Comparison of ENCODE assay signal across 22 cellular contexts in the genomic region with DNA sequence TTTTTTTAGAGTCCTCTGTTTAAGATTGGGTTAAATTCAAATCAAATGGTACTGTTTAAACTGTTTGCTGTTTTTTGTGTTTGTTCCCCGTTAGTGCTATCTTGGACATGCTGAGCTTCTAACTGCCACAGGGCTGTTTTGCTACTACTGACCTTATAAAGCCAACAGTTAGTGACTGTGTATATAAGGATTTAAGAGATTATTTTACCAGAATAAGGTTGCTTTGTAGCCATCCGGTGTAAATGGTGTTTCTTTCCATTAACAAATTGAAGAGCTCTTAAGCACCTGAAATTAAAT. TPM values are rescaled to one million over a fixed set of nuclear protein-coding genes. Genes with fewer than 3 reads are reported as not detected.
A peak's percentile ranks its signal among the peaks of the same experiment; 100 is the strongest.
DNase-seq lines count a peak whose midpoint lies in the region; ATAC-seq and TF ChIP-seq lines count a peak whose summit lies in the region.
"Had no signal": no experiment of that assay in that cellular context is flagged by ENCODE, and none has a peak within 500 bp of the region (broad histone marks: within the 10 kb centered on the region; RNA-seq: fewer than 3 reads in every experiment).

No MANE protein-coding gene starts in this region.

- intact Hi-C loops in adrenal gland (cut with DNase I): no loop called here

- H3K27ac ChIP-seq in HUES64 (ENCODE audit: low read depth, low read length) (peak overlapping the region; percentile 62; the same call in 1 of the 2 replicates), VCaP (peak overlapping the region; percentile 18; the same call in 1 of the 2 replicates), iPS-18a (ENCODE audit: low read length) (peak overlapping the region; percentile 52), substantia nigra (ENCODE audit: low read depth, low read length, poor library complexity, severe bottlenecking) (peak overlapping the region; percentile 93), adrenal gland (no peak overlapping the region)
- H3K27ac ChIP-seq: transverse colon had no signal

- H3K9ac ChIP-seq in HUES64 (ENCODE audit: low read depth, low read length) (no peak overlapping the region), iPS-18a (ENCODE audit: low read length) (peak overlapping the region; percentile 72)

- ATAC-seq in HG02840 (IDR thresholded peaks at IDR 0.05; ENCODE audit: low FRiP score, unreplicated experiment): no peak
- ATAC-seq: left colon; stimulated activated naive CD8-positive, alpha-beta T cell treated with anti-CD3 and anti-CD28 coated beads, Interleukin-15, Interleukin-2, amounts not matched to agents 100 U/mL and 50 U/mL, for 24 hours had no signal

- no peaks in the 10 kb centered on the region for H3K27me3 ChIP-seq in HUES64 (ENCODE audit: insufficient read depth, low read length)
- no peaks in the 10 kb centered on the region for H3K27me3 ChIP-seq in iPS-18a (ENCODE audit: control insufficient read depth, insufficient read depth, low read length)
- H3K27me3 ChIP-seq in adrenal gland: no peaks in the 10 kb centered on the region
- H3K27me3 ChIP-seq: transverse colon had no signal

- no peaks in the 10 kb centered on the region for H3K9me3 ChIP-seq in HUES64 (ENCODE audit: insufficient read depth, low read depth, low read length)
- no peaks in the 10 kb centered on the region for H3K9me3 ChIP-seq in iPS-18a (ENCODE audit: control insufficient read depth, low read depth, low read length)
- H3K9me3 ChIP-seq in adrenal gland (replicated peaks in 1 of 3): no peaks in the 10 kb centered on the region
- H3K9me3 ChIP-seq: transverse colon had no signal

- no peak for DNase-seq in substantia nigra (lab: John Stamatoyannopoulos, UW)
- DNase-seq in adrenal gland: no peak
- DNase-seq in NCI-H146 treated with DMSO at 0.1 percent for 48 hours (lab: John Stamatoyannopoulos, UW; ENCODE audit: unreplicated experiment): no peak
- DNase-seq: activated B cell treated with CpG ODN at 0.5 μM for 24 hours; activated CD4-positive, alpha-beta memory T cell treated with anti-CD3 and anti-CD28 coated beads, Interleukin-2, amount 10 ng/mL, durations not matched to agents 7 days and 5 days; activated naive CD4-positive, alpha-beta T cell treated with Interleukin-2 at 50 U/mL for 16 hours; aorta; CD4-positive, alpha-beta memory T cell; cerebellar nuclear complex; effector memory CD4-positive, alpha-beta T cell; left colon; NCI-H1417 treated with DMSO at 0.1 percent for 48 hours; NCI-H2171; NCI-H774; posterior cingulate gyrus; stimulated activated CD4-positive, alpha-beta T cell treated with anti-CD3 and anti-CD28 coated beads, Interleukin-4, amount 100 ng/mL, for 1 hour; stimulated activated naive CD8-positive, alpha-beta T cell treated with anti-CD3 and anti-CD28 coated beads, Interleukin-15, Interleukin-2, amounts not matched to agents 100 U/mL and 50 U/mL, for 24 hours; transverse colon had no signal

- no peak for TF ChIP-seq CTCF in VCaP (conservative IDR thresholded peaks at IDR 0.05)
- no peak for TF ChIP-seq CTCF in adrenal gland (IDR thresholded peaks at IDR 0.05)

- WGBS in HUES64: 55% methylated on average over 1 of the region's 2 CpGs
- WGBS in adrenal gland, 4 donors: 64 to 87% (median 76%) methylated on average over 2 of the region's 2 CpGs

- H3K36me3 ChIP-seq in HUES64 (ENCODE audit: insufficient read depth, low read length): no peaks in the 10 kb centered on the region
- H3K36me3 ChIP-seq in iPS-18a (ENCODE audit: control insufficient read depth, low read depth, low read length): no peaks in the 10 kb centered on the region
- H3K36me3 ChIP-seq in adrenal gland (replicated peaks in 1 of 2): no peaks in the 10 kb centered on the region
- H3K36me3 ChIP-seq: transverse colon had no signal

- no peak for TF ChIP-seq POLR2A in adrenal gland (IDR thresholded peaks at IDR 0.05)

- H3K4me3 ChIP-seq in HUES64 (ENCODE audit: low read length): peak overlapping the region; percentile 48; the same call in 1 of the 2 replicates
- H3K4me3 ChIP-seq in iPS-18a (ENCODE audit: low read length): peak overlapping the region; percentile 75
- no peak overlapping the region for H3K4me3 ChIP-seq in adrenal gland
- H3K4me3 ChIP-seq: transverse colon had no signal

- H3K4me1 ChIP-seq in HUES64 (ENCODE audit: insufficient read depth, low read length) (peaks cover 57% of the 10 kb centered on the region), iPS-18a (ENCODE audit: control insufficient read depth, low read depth, low read length) (peaks cover 58% of the 10 kb centered on the region), adrenal gland (replicated peaks in 1 of 2) (no peaks in the 10 kb centered on the region)

RNA-seq across cellular contexts. Expression of a gene that starts 37.0 kb away (rescaled TPM):
- polyA plus RNA-seq in HUES64 (2013, experiment 1 of 2): 48.9 TPM
- polyA plus RNA-seq in HUES64 (2013, experiment 2 of 2): 49.6 TPM
- total RNA-seq in adrenal gland: 1 to 10 TPM; 5.4 to 9.7 (median 8.7) TPM
- polyA plus RNA-seq in adrenal gland: 1 to 10 TPM; 2.2 to 7.7 (median 3.5) TPM

Comparison
In these comparisons a context has a peak if more than half of its experiments do, and no peak if none do; other contexts are left out.
1. H3K27ac ChIP-seq: peak in HUES64 (single experiment), VCaP (single experiment), iPS-18a (single experiment) and substantia nigra (single experiment); none in adrenal gland (0 of 5).
2. H3K4me3 ChIP-seq: peak in HUES64 (single experiment) and iPS-18a (single experiment); none in adrenal gland (0 of 4).